Comparison of ENCODE assay signal across 1 cellular context in the genomic region with DNA sequence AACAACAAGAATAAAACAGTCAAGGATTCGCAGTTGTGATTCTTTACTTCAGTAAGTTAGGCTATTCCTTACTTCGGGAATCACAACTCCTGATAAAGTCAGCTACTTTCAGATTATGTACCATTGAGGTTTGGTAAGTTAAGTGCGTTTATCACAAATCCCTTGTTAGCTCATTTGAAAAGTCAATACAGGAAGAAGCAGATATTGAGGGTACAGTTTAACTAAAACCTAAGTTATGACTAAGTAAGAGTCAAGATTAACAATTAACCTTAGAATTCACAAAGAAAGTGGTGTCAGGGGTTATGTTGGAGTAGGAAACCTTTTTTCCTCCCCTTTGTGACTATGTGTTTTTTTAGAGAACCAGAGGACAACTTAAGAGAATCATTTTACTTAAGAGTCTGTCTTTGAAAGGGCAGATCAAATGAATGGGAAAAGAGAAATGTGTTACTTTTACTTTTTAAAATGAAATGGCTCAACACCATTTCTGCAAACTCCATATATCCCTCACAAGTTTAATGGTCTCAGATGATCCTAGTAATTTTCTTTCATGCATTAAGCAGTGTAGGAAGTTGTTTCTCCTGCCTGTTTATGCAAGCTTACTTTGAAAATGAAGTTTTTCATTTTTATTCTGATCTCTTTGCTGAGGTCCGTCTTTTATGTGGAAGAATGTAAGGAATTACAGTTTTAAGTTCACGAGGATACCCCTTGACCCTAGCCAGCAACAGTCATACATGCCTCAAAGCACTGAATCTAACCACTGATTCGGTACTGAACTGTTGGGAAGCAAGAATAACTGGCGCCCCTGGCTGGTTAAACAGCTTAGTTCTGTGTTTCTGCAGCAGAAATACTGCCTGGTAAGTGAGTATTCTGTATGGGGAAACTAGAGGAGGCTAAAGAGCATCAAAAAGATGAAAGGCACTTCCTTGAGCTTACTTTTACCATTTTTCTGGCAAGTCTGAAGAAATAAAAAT.
TF ChIP-seq lines count a peak whose summit lies in the region.

No MANE protein-coding gene starts in this region.

TF ChIP-seq in GM12878, 131 proteins besides CTCF, POLR2A, EP300 and RAD21 (continued from another document):
- TF ChIP-seq, protein P1, sequence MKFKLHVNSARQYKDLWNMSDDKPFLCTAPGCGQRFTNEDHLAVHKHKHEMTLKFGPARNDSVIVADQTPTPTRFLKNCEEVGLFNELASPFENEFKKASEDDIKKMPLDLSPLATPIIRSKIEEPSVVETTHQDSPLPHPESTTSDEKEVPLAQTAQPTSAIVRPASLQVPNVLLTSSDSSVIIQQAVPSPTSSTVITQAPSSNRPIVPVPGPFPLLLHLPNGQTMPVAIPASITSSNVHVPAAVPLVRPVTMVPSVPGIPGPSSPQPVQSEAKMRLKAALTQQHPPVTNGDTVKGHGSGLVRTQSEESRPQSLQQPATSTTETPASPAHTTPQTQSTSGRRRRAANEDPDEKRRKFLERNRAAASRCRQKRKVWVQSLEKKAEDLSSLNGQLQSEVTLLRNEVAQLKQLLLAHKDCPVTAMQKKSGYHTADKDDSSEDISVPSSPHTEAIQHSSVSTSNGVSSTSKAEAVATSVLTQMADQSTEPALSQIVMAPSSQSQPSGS (IDR thresholded peaks at IDR 0.05; ENCODE audit: low read length), result no peak
- no peak for TF ChIP-seq BHLHE40 (IDR thresholded peaks at IDR 0.05; ENCODE audit: borderline replicate concordance in 1 of 2, low read depth in 2 of 2, low read length in 1 of 2)
- TF ChIP-seq, protein P2, sequence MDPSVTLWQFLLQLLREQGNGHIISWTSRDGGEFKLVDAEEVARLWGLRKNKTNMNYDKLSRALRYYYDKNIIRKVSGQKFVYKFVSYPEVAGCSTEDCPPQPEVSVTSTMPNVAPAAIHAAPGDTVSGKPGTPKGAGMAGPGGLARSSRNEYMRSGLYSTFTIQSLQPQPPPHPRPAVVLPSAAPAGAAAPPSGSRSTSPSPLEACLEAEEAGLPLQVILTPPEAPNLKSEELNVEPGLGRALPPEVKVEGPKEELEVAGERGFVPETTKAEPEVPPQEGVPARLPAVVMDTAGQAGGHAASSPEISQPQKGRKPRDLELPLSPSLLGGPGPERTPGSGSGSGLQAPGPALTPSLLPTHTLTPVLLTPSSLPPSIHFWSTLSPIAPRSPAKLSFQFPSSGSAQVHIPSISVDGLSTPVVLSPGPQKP (IDR thresholded peaks at IDR 0.05; ENCODE audit: low read depth, low read length), result no peak
- TF ChIP-seq, protein P3, sequence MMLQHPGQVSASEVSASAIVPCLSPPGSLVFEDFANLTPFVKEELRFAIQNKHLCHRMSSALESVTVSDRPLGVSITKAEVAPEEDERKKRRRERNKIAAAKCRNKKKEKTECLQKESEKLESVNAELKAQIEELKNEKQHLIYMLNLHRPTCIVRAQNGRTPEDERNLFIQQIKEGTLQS (IDR thresholded peaks at IDR 0.05; ENCODE audit: borderline replicate concordance, extremely low read depth, low read depth, low read length), result no peak
- TF ChIP-seq, protein P4, sequence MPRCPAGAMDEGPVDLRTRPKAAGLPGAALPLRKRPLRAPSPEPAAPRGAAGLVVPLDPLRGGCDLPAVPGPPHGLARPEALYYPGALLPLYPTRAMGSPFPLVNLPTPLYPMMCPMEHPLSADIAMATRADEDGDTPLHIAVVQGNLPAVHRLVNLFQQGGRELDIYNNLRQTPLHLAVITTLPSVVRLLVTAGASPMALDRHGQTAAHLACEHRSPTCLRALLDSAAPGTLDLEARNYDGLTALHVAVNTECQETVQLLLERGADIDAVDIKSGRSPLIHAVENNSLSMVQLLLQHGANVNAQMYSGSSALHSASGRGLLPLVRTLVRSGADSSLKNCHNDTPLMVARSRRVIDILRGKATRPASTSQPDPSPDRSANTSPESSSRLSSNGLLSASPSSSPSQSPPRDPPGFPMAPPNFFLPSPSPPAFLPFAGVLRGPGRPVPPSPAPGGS (IDR thresholded peaks at IDR 0.05; ENCODE audit: borderline replicate concordance, insufficient read depth, low read depth, low read length, poor library complexity, severe bottlenecking), result no peak
- no peak for TF ChIP-seq CHD2 (IDR thresholded peaks at IDR 0.05; ENCODE audit: borderline replicate concordance, low read depth, low read length)
- no peak for TF ChIP-seq NBN (IDR thresholded peaks at IDR 0.05)
- TF ChIP-seq ZNF622 (IDR thresholded peaks at IDR 0.05), result no peak
